Comparison of ENCODE assay signal across 1 cellular context in the genomic region with DNA sequence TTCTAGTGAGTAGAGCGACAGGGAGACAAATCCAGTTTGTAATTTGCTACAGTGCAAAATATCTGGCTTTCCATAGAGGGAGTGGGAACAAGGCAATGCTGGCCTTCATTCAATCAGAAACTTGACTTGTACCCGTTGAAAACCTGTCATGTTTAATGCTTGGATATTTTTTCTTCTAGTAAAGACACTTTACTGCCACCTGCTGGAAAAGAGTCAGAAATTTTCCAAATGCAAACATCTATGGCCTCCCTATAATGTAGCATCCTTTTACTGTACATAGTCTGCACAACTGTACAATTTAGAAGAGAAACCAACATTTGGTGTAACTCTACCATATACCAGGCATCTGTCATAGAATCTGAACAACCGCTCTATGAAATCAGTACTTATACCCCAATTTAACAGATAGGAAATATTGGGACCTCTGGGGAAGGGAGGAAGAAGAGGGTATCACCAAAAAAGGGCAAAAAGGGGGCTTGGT.
TF ChIP-seq lines count a peak whose summit lies in the region.

No MANE protein-coding gene starts in this region.

TF ChIP-seq in SK-N-SH treated with all-trans-retinoic acid at 6 μM for 48 hours, 23 proteins besides CTCF, POLR2A, EP300 and RAD21 (continued from another document):
- TF ChIP-seq, protein P1, sequence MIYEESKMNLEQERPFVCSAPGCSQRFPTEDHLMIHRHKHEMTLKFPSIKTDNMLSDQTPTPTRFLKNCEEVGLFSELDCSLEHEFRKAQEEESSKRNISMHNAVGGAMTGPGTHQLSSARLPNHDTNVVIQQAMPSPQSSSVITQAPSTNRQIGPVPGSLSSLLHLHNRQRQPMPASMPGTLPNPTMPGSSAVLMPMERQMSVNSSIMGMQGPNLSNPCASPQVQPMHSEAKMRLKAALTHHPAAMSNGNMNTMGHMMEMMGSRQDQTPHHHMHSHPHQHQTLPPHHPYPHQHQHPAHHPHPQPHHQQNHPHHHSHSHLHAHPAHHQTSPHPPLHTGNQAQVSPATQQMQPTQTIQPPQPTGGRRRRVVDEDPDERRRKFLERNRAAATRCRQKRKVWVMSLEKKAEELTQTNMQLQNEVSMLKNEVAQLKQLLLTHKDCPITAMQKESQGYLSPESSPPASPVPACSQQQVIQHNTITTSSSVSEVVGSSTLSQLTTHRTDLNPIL (CRISPR knock-in tag; IDR thresholded peaks at IDR 0.05; ENCODE audit: low read depth), result no peak
TF ChIP-seq in SK-N-SH treated with all-trans-retinoic acid at 6 μM for 48 hours: peak in this region for 0.
